8 cellular contexts compared by ENCODE assay signal in the genomic region with DNA sequence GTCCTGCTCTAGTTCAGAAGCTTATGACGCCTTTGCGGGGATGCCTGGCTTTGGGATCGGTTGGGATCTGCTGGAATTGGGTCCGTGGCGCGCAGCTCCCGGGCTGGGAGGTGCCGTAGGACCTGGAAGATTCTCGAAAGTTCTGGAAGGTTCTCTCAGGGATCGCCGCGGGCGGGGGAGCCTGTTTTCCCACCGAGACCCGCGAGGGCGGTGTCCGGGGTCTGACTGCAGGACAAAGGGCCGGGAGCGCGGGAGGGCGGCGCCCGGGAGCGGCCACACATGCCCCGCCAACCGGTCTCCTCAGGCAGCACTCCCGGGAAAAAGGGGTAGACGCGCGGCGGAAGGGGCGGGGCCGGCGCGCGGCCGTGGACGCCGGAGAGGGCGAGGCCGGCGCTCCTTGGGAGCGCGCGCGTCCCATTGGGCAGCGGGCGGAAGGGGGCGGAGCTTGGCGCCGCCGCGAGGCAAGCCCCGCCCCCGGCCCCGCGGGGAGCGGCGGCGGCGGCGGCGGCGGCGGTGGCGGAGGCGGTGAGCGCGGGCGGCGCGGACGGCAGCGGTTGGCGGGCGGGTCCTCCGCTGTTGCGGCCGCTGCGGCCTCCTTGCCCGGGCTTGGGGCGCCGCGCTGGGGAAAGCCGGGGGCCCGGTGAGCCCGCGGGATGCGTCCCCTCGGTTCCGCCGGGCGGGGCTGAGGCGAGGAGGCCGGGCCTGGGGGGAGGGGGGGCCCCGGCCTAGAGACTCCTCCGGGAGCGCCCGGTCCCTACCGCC. TPM values are rescaled to one million over a fixed set of nuclear protein-coding genes. Genes with fewer than 3 reads are reported as not detected.
A peak's percentile ranks its signal among the peaks of the same experiment; 100 is the strongest.
DNase-seq lines count a peak whose midpoint lies in the region; ATAC-seq and TF ChIP-seq lines count a peak whose summit lies in the region.

No MANE protein-coding gene starts in this region.

- ATAC-seq in GM19025 (IDR thresholded peaks at IDR 0.05; ENCODE audit: low read depth, unreplicated experiment) (peak; percentile 86), HG03280 (IDR thresholded peaks at IDR 0.05; ENCODE audit: unreplicated experiment) (peak; percentile 93)

- H3K9me3 Mint-ChIP-seq in chondrocyte (ENCODE audit: low read depth), result no peaks in the 10 kb centered on the region

- peaks cover 26% of the 10 kb centered on the region for H3K4me1 Mint-ChIP-seq in chondrocyte (ENCODE audit: low read depth)

- peaks cover 2% of the 10 kb centered on the region for H3K27me3 ChIP-seq in layer of hippocampus (ENCODE audit: control insufficient read depth, insufficient read depth, low read length)

- no peaks in the 10 kb centered on the region for H3K27me3 Mint-ChIP-seq in chondrocyte (ENCODE audit: low read depth)

- H3K27ac Mint-ChIP-seq in chondrocyte (ENCODE audit: unreplicated experiment), result peak overlapping the region; percentile 94

- H3K27ac ChIP-seq in layer of hippocampus (ENCODE audit: low read depth, low read length), result peak overlapping the region; percentile 100

- peak; percentile 69 for DNase-seq in AG09319 (ENCODE audit: extremely low read depth, low read depth)
- DNase-seq in NCI-H345 treated with DMSO at 0.1 percent for 48 hours (lab: John Stamatoyannopoulos, UW; ENCODE audit: unreplicated experiment), result peak; percentile 51
- peak; percentile 72 to 76 for DNase-seq in activated CD4-positive, alpha-beta T cell treated with anti-CD3 and anti-CD28 coated beads for 24 hours (ENCODE audit: low read depth in 2 of 2)
- DNase-seq in chondrocyte (ENCODE audit: low spot score), result no peak
- DNase-seq in stimulated activated CD4-positive, alpha-beta T cell treated with anti-CD3 and anti-CD28 coated beads, Interleukin-1b, Interleukin-23, amount 100 ng/mL, for 24 hours (ENCODE audit: low read depth in 4 of 4, low spot score in 1 of 4), result peak; percentile 60 to 81 (median 74)

- TF ChIP-seq CTCF in AG09319 (IDR thresholded peaks at IDR 0.05; ENCODE audit: low read depth, low read length), result no peak
- peak; percentile 44 for TF ChIP-seq CTCF in chondrocyte (IDR thresholded peaks at IDR 0.05)

- H3K36me3 Mint-ChIP-seq in chondrocyte (ENCODE audit: low read depth), result peaks cover 9% of the 10 kb centered on the region

- H3K4me3 Mint-ChIP-seq in chondrocyte (ENCODE audit: unreplicated experiment), result peak overlapping the region; percentile 84

RNA-seq across cellular contexts. Expression of gene NDUFS7, which starts 29.0 kb away (rescaled TPM):
- total RNA-seq in chondrocyte, result 57.3 to 66.1 TPM (median 57.8 TPM) in 3 replicates

RNA-seq across cellular contexts. Expression of gene GAMT, which starts 46.7 kb away (rescaled TPM):
- 30.1 to 34.3 TPM (median 32.5 TPM) in 3 replicates for total RNA-seq in chondrocyte

RNA-seq across cellular contexts. Expression of gene DAZAP1, which starts 52.7 kb away (rescaled TPM):
- 81.1 to 88.0 TPM (median 82.5 TPM) in 3 replicates for total RNA-seq in chondrocyte
